In genomic region chr17:17940451-17940911, GRCh38 we compare ENCODE assay signal across 10 cellular contexts. TPM values are rescaled to one million over a fixed set of nuclear protein-coding genes. Genes with fewer than 3 reads are reported as not detected.
DNase-seq lines count a peak whose midpoint lies in the region; ATAC-seq, FAIRE-seq and TF ChIP-seq lines count a peak whose summit lies in the region.
"Had no signal": no experiment of that assay in that cellular context is flagged by ENCODE, and none has a peak within 500 bp of the region (broad histone marks: within the 10 kb centered on the region; RNA-seq: fewer than 3 reads in every experiment).

No MANE protein-coding gene starts in this region.

- no peaks in the 10 kb centered on the region for H3K27me3 Mint-ChIP-seq in endothelial cell (ENCODE audit: unreplicated experiment)

- H3K27ac Mint-ChIP-seq in endothelial cell (ENCODE audit: unreplicated experiment) = no peak overlapping the region

- intact Hi-C loops in esophagus squamous epithelium (cut with DNase I) = no loop called here

- H3K9me3 Mint-ChIP-seq in endothelial cell (ENCODE audit: unreplicated experiment) = no peaks in the 10 kb centered on the region
- H3K9me3 Mint-ChIP-seq: neural crest cell had no signal

- no peak for FAIRE-seq in GM12891 (lab: Jason Lieb, UNC)

- TF ChIP-seq CTCF in esophagus squamous epithelium (IDR thresholded peaks at IDR 0.05) (no peak), endothelial cell (IDR thresholded peaks at IDR 0.05; ENCODE audit: unreplicated experiment) (no peak)

- peak overlapping the region; percentile 37 for H3K4me2 ChIP-seq in skeletal muscle satellite cell (ENCODE audit: low read length)

- peak overlapping the region in 3 of 4 donors; percentile 83 to 88 (median 87) for H3K27ac ChIP-seq in esophagus squamous epithelium

- H3K4me1 ChIP-seq in esophagus squamous epithelium (peaks cover 46 to 97% (median 68%) of the 10 kb centered on the region in 3 donors), skeletal muscle satellite cell (ENCODE audit: control insufficient read depth, insufficient read depth, low read length) (peaks cover 92% of the 10 kb centered on the region)

- no peak for ATAC-seq in GM21447 (IDR thresholded peaks at IDR 0.05; ENCODE audit: unreplicated experiment)

- TF ChIP-seq POLR2A in esophagus squamous epithelium (IDR thresholded peaks at IDR 0.05) (no peak), GM12891 (IDR thresholded peaks at IDR 0.05; ENCODE audit: low read depth, low read length) (no peak)

- H3K27me3 ChIP-seq in esophagus squamous epithelium (no peaks in the 10 kb centered on the region), skeletal muscle satellite cell (ENCODE audit: control insufficient read depth, insufficient read depth, low read length) (no peaks in the 10 kb centered on the region)

- DNase-seq in GM04503 (ENCODE audit: low read depth) = peak; percentile 28
- DNase-seq in NCI-H69 (lab: John Stamatoyannopoulos, UW) = peak; percentile 85
- no peak for DNase-seq in esophagus squamous epithelium (lab: John Stamatoyannopoulos, UW)
- DNase-seq in GM12891 (ENCODE audit: insufficient read length, low spot score) = no peak
- DNase-seq in endothelial cell (ENCODE audit: low spot score) = no peak
- DNase-seq in NCI-H2107 treated with DMSO at 0.1 percent for 48 hours (lab: John Stamatoyannopoulos, UW; ENCODE audit: unreplicated experiment) = no peak
- DNase-seq: activated CD4-positive, alpha-beta T cell treated with anti-CD3 and anti-CD28 coated beads, Interleukin-2, amount 50 U/mL, for 1 hour had no signal

- H3K4me3 Mint-ChIP-seq in endothelial cell (ENCODE audit: unreplicated experiment) = no peak overlapping the region
- H3K4me3 Mint-ChIP-seq: neural crest cell had no signal

- peaks cover 0 to 7% (median 0%) of the 10 kb centered on the region in 3 donors for H3K36me3 ChIP-seq in esophagus squamous epithelium
- no peaks in the 10 kb centered on the region for H3K36me3 ChIP-seq in skeletal muscle satellite cell (ENCODE audit: insufficient read depth, low read length)

- H3K4me3 ChIP-seq in esophagus squamous epithelium (no peak overlapping the region), skeletal muscle satellite cell (ENCODE audit: low read length) (no peak overlapping the region)

- H3K36me3 Mint-ChIP-seq in endothelial cell (ENCODE audit: low read depth, unreplicated experiment) = no peaks in the 10 kb centered on the region

- peaks cover 27% of the 10 kb centered on the region for H3K4me1 Mint-ChIP-seq in endothelial cell (ENCODE audit: unreplicated experiment)

- WGBS in esophagus squamous epithelium, 2 donors = 49 to 51% methylated on average over 3 of the region's 3 CpGs

- H3K9me3 ChIP-seq in esophagus squamous epithelium (no peaks in the 10 kb centered on the region), skeletal muscle satellite cell (replicated peaks; ENCODE audit: low read length) (no peaks in the 10 kb centered on the region)

- peak overlapping the region; percentile 8 for H3K9ac ChIP-seq in skeletal muscle satellite cell (ENCODE audit: low read depth, low read length)

TF ChIP-seq in GM12891, 5 proteins besides CTCF, POLR2A, EP300 and RAD21:
- TF ChIP-seq PAX5 (IDR thresholded peaks at IDR 0.05; ENCODE audit: insufficient read depth, low read length, severe bottlenecking) (no peak), TAF1 (IDR thresholded peaks at IDR 0.05; ENCODE audit: low read depth, low read length) (no peak), POU2F2 (IDR thresholded peaks at IDR 0.05; ENCODE audit: low read depth, low read length) (no peak), POLR2AphosphoS5 (IDR thresholded peaks at IDR 0.05; ENCODE audit: low read depth, low read length) (no peak), SPI1 (IDR thresholded peaks at IDR 0.05; ENCODE audit: low read depth, low read length) (no peak)

RNA-seq across cellular contexts. Expression of gene TOM1L2, which starts 31.7 kb away (rescaled TPM):
- 100 to 1,000 TPM in 1 of 4 donors, 10 to 100 TPM in 3; 55.5 to 118 (median 73.3) TPM for total RNA-seq in esophagus squamous epithelium
- 21.5 and 25.8 TPM in 2 replicates for total RNA-seq in skeletal muscle satellite cell (2012; rRNA removed)
- polyA plus RNA-seq in GM12891 (2012; ENCODE audit: low read depth, missing spikeins) = 7.3 TPM
- total RNA-seq in endothelial cell (ENCODE audit: unreplicated experiment) = 26.9 TPM

RNA-seq across cellular contexts. Expression of gene DRC3, which starts 32.2 kb away (rescaled TPM):
- total RNA-seq in esophagus squamous epithelium (1 to 10 TPM in 2 of 4 donors, under 1 TPM in 2; 0.11 to 2.5 (median 1.3) TPM), endothelial cell (ENCODE audit: unreplicated experiment) (4.3 TPM)
- 0.76 and 1.7 TPM in 2 replicates for total RNA-seq in skeletal muscle satellite cell (2012; rRNA removed)
- polyA plus RNA-seq in GM12891 (2012; ENCODE audit: low read depth, missing spikeins) = 0.62 TPM

Comparison
In these comparisons a context has a peak if more than half of its experiments do, and no peak if none do; other contexts are left out.
1. DNase-seq: peak in GM04503 (single experiment) and NCI-H69 (single experiment); none in esophagus squamous epithelium (single experiment), GM12891 (single experiment), endothelial cell (single experiment) and NCI-H2107 treated with DMSO at 0.1 percent for 48 hours (single experiment).